8 cellular contexts compared by ENCODE assay signal in genomic region chr2:70133521-70134348, GRCh38. TPM values are rescaled to one million over a fixed set of nuclear protein-coding genes. Genes with fewer than 3 reads are reported as not detected.
DNase-seq lines count a peak whose midpoint lies in the region; ATAC-seq and TF ChIP-seq lines count a peak whose summit lies in the region.

No MANE protein-coding gene starts in this region.

- TF ChIP-seq CTCF in astrocyte of the spinal cord (IDR thresholded peaks at IDR 0.05; ENCODE audit: low read depth, low read length) = no peak

- no peaks in the 10 kb centered on the region for H3K9me3 ChIP-seq in muscle layer of duodenum (ENCODE audit: control insufficient read depth in 1 of 2, low read length in 2 of 2)

- H3K27me3 ChIP-seq in muscle layer of duodenum (ENCODE audit: low read depth, low read length) = no peaks in the 10 kb centered on the region

- H3K4me3 ChIP-seq in astrocyte of the spinal cord (ENCODE audit: low read depth, low read length) (no peak overlapping the region), muscle layer of duodenum (ENCODE audit: low read depth in 1 of 2, low read length in 2 of 2) (no peak overlapping the region)

- in situ Hi-C loops in astrocyte of the spinal cord (cut with HindIII; ENCODE audit: low sequenced_read_pairs) = no loop called here

- H3K36me3 ChIP-seq in muscle layer of duodenum (ENCODE audit: control insufficient read depth in 1 of 2, insufficient read depth in 2 of 2, low read length in 2 of 2) = no peaks in the 10 kb centered on the region

- ATAC-seq in HG03439 (IDR thresholded peaks at IDR 0.05; ENCODE audit: unreplicated experiment) (no peak), GM21367 (IDR thresholded peaks at IDR 0.05; ENCODE audit: unreplicated experiment) (no peak), HG03280 (IDR thresholded peaks at IDR 0.05; ENCODE audit: unreplicated experiment) (no peak)

- peaks cover 18 to 34% of the 10 kb centered on the region in 2 donors for H3K4me1 ChIP-seq in muscle layer of duodenum (ENCODE audit: control insufficient read depth in 1 of 2, insufficient read depth in 2 of 2, low read length in 2 of 2)

- DNase-seq in GDM1 (lab: John Stamatoyannopoulos, UW) (peak; percentile 78), NCI-H128 (lab: John Stamatoyannopoulos, UW; ENCODE audit: unreplicated experiment) (peak; percentile 48), astrocyte of the spinal cord (ENCODE audit: low read depth, low spot score) (peak; percentile 55), H4 (ENCODE audit: low spot score) (no peak)

- peak overlapping the region; percentile 96 for H3K27ac ChIP-seq in muscle layer of duodenum (ENCODE audit: low read length)

RNA-seq across cellular contexts. Expression of gene PCBP1, which starts 46.5 kb away (rescaled TPM):
- total RNA-seq in H4 (2014; rRNA removed; shearing (Covaris generic)) = 15.1 and 23.2 TPM in 2 replicates

RNA-seq across cellular contexts. Expression of gene C2orf42, which starts 57.1 kb away (rescaled TPM):
- total RNA-seq in H4 (2014; rRNA removed; shearing (Covaris generic)) = 8.6 and 10.2 TPM in 2 replicates
